In genomic region chr20:3141757-3142156, GRCh38 we compare ENCODE assay signal across 30 cellular contexts. TPM values are rescaled to one million over a fixed set of nuclear protein-coding genes. Genes with fewer than 3 reads are reported as not detected.
"Had no signal": no experiment of that assay in that cellular context is flagged by ENCODE, and none has a peak within 500 bp of the region (broad histone marks: within the 10 kb centered on the region; RNA-seq: fewer than 3 reads in every experiment).

No MANE protein-coding gene starts in this region.

- H3K4me1 ChIP-seq: suprapubic skin, thyroid gland, transverse colon, upper lobe of left lung, upper lobe of right lung, uterus, vagina had no signal

- H3K36me3 ChIP-seq: thoracic aorta, uterus had no signal

- DNase-seq: stimulated activated CD4-positive, alpha-beta T cell treated with anti-CD3 and anti-CD28 coated beads, Interleukin-2, amount 100 ng/mL, for 48 hours; stimulated activated CD4-positive, alpha-beta T cell treated with anti-CD3 and anti-CD28 coated beads, Interleukin-4, amount 100 ng/mL, for 1 hour; stimulated activated CD4-positive, alpha-beta T cell treated with anti-CD3 and anti-CD28 coated beads, Interleukin-4, amount 100 ng/mL, for 24 hours; stimulated activated CD4-positive, alpha-beta T cell treated with anti-CD3 and anti-CD28 coated beads, Interleukin-4, amount 100 ng/mL, for 4 hours; stimulated activated CD8-positive, alpha-beta memory T cell treated with anti-CD3 and anti-CD28 coated beads, Interleukin-4, amount 100 ng/mL, for 48 hours; stimulated activated naive B cell treated with anti-CD40 and anti-IgM and Interleukin-4, amounts not matched to agents 10 μg/mL and 1 μg/mL and 100 μg/mL, for 72 hours; stimulated activated naive CD4-positive, alpha-beta T cell; stimulated activated naive CD4-positive, alpha-beta T cell treated with Interleukin-2 at 50 U/mL for 16 hours; stimulated activated naive CD8-positive, alpha-beta T cell treated with anti-CD3 and anti-CD28 coated beads, Interleukin-15, amount 100 ng/mL, for 72 hours; stimulated activated naive CD8-positive, alpha-beta T cell treated with anti-CD3 and anti-CD28 coated beads, Interleukin-15, Interleukin-2, amounts not matched to agents 100 U/mL and 50 U/mL, for 24 hours; stomach; substantia nigra; testis; thyroid gland; tibial artery; transverse colon; trophoblast cell; upper lobe of left lung; upper lobe of right lung; uterus had no signal

- ATAC-seq: stimulated activated effector memory CD8-positive, alpha-beta T cell treated with anti-CD3 and anti-CD28 coated beads, Interleukin-12 subunit alpha, Interleukin-12 subunit beta, amount 100 ng/mL, for 72 hours; stimulated activated memory B cell treated with anti-CD40 and anti-IgM and Interleukin-4, amounts not matched to agents 10 μg/mL and 1 μg/mL and 100 μg/mL, for 72 hours; stimulated activated naive B cell treated with anti-CD40 and anti-IgM and Interleukin-4, amounts not matched to agents 10 μg/mL and 1 μg/mL and 100 μg/mL, for 72 hours; stimulated activated naive CD8-positive, alpha-beta T cell treated with anti-CD3 and anti-CD28 coated beads, Interleukin-15, amount 100 ng/mL, for 72 hours; stimulated activated naive CD8-positive, alpha-beta T cell treated with anti-CD3 and anti-CD28 coated beads, Interleukin-15, Interleukin-2, amounts not matched to agents 100 U/mL and 50 U/mL, for 24 hours; upper lobe of right lung had no signal

- H3K4me3 ChIP-seq: stomach, suprapubic skin, testis, thoracic aorta, thyroid gland, tibial artery, tibial nerve, transverse colon, upper lobe of left lung, upper lobe of right lung, uterus, vagina had no signal

- H3K27me3 ChIP-seq: stomach, suprapubic skin, testis, thyroid gland, tibial artery, tibial nerve, transverse colon, upper lobe of left lung, upper lobe of right lung, uterus, vagina had no signal

- H3K9me3 ChIP-seq: stomach, suprapubic skin, testis, thoracic aorta, thyroid gland, tibial artery, tibial nerve, transverse colon, upper lobe of left lung, upper lobe of right lung, uterus, vagina had no signal

- FAIRE-seq: urothelium cell line had no signal

- H3K27ac ChIP-seq: stomach, suprapubic skin, testis, thoracic aorta, thyroid gland, tibial artery, tibial nerve, transverse colon, upper lobe of left lung, upper lobe of right lung, uterus, vagina had no signal

RNA-seq across cellular contexts. Expression of gene AVP, which starts 57.2 kb away (rescaled TPM):
- total RNA-seq: stomach, suprapubic skin, temporal lobe, thoracic aorta, thyroid gland, tibial nerve, transverse colon, upper lobe of left lung, upper lobe of right lung, ureter, urinary bladder, uterus, vagina had no signal
- polyA plus RNA-seq: stomach, urinary bladder had no signal
